ENCODE assay signal across 10 cellular contexts in genomic region chr14:97218336-97218712, GRCh38.
DNase-seq lines count a peak whose midpoint lies in the region; ATAC-seq and TF ChIP-seq lines count a peak whose summit lies in the region.
"Had no signal": no experiment of that assay in that cellular context is flagged by ENCODE, and none has a peak within 500 bp of the region (broad histone marks: within the 10 kb centered on the region; RNA-seq: fewer than 3 reads in every experiment).

No MANE protein-coding gene starts in this region.

- H3K23ac ChIP-seq in mesenchymal stem cell (ENCODE audit: low read length in 2 of 2) = no peak overlapping the region

- H2AFZ ChIP-seq in mesenchymal stem cell (ENCODE audit: low read depth, low read length) = no peak overlapping the region

- no peak overlapping the region for H4K8ac ChIP-seq in mesenchymal stem cell (ENCODE audit: low read length)

- WGBS in heart right ventricle, 2 donors = 2 to 5% methylated on average over 13 of the region's 13 CpGs
- WGBS in mesenchymal stem cell = 0% methylated on average over 1 of the region's 13 CpGs

- H3K27me3 Mint-ChIP-seq in mesothelial cell of epicardium (ENCODE audit: low read depth) = peaks cover 89% of the 10 kb centered on the region

- no peaks in the 10 kb centered on the region for H3K79me1 ChIP-seq in mesenchymal stem cell (replicated peaks; ENCODE audit: low read length, poor library complexity, severe bottlenecking)

- in situ Hi-C loops in astrocyte of the spinal cord (cut with HindIII; ENCODE audit: low sequenced_read_pairs) = no loop called here

- TF ChIP-seq CTCF in heart right ventricle (IDR thresholded peaks at IDR 0.05) (no peak), astrocyte of the spinal cord (IDR thresholded peaks at IDR 0.05; ENCODE audit: low read depth, low read length) (no peak), mesothelial cell of epicardium (IDR thresholded peaks at IDR 0.05; ENCODE audit: unreplicated experiment) (no peak), upper lobe of right lung (IDR thresholded peaks at IDR 0.05) (no peak)

- no peaks in the 10 kb centered on the region for H3K36me3 Mint-ChIP-seq in mesothelial cell of epicardium

- peaks cover 0 to 3% (median 0%) of the 10 kb centered on the region in 11 donors for H3K9me3 ChIP-seq in heart right ventricle
- no peaks in the 10 kb centered on the region for H3K9me3 ChIP-seq in upper lobe of right lung
- no peaks in the 10 kb centered on the region for H3K9me3 ChIP-seq in mesenchymal stem cell (ENCODE audit: control insufficient read depth, low read length)

- H4K91ac ChIP-seq in mesenchymal stem cell (ENCODE audit: low read length) = no peak overlapping the region

- H2BK5ac ChIP-seq in mesenchymal stem cell (ENCODE audit: low read depth, low read length, poor library complexity, severe bottlenecking) = no peak overlapping the region

- H2BK120ac ChIP-seq in mesenchymal stem cell (ENCODE audit: low read depth, low read length) = no peak overlapping the region

- no peak overlapping the region for H2BK12ac ChIP-seq in mesenchymal stem cell (ENCODE audit: low read length in 2 of 2)

- no peak overlapping the region for H3K18ac ChIP-seq in mesenchymal stem cell (ENCODE audit: low read depth in 1 of 2, low read length in 2 of 2)

- H3K9ac ChIP-seq in mesenchymal stem cell (ENCODE audit: low read length) = no peak overlapping the region

- H3K27ac ChIP-seq in heart right ventricle (no peak overlapping the region), upper lobe of right lung (no peak overlapping the region), mesenchymal stem cell (ENCODE audit: low read length, poor library complexity, severe bottlenecking) (no peak overlapping the region)
- H3K27ac ChIP-seq: C4-2B had no signal

- no peak overlapping the region for H2AK5ac ChIP-seq in mesenchymal stem cell (ENCODE audit: low read length, severe bottlenecking)

- DNase-seq in heart right ventricle (no peak), cardiac septum (ENCODE audit: low spot score) (no peak), astrocyte of the spinal cord (ENCODE audit: low read depth, low spot score) (no peak), mesothelial cell of epicardium (ENCODE audit: low spot score in 2 of 2, unreplicated experiment in 2 of 2) (no peak), upper lobe of right lung (no peak), mesenchymal stem cell (no peak), NAMALWA (ENCODE audit: low spot score) (no peak)
- DNase-seq: NCI-H2029 treated with DMSO at 0.1 percent for 48 hours had no signal

- no peak overlapping the region for H3K14ac ChIP-seq in mesenchymal stem cell (ENCODE audit: low read length in 2 of 2)

- no peaks in the 10 kb centered on the region for H3K9me3 Mint-ChIP-seq in mesothelial cell of epicardium

- no peak overlapping the region for H3K4ac ChIP-seq in mesenchymal stem cell (ENCODE audit: low read depth in 1 of 2, low read length in 2 of 2)

- no peak overlapping the region for H3K4me2 ChIP-seq in mesenchymal stem cell (ENCODE audit: low read length, poor library complexity, severe bottlenecking)

- H3K4me3 Mint-ChIP-seq in mesothelial cell of epicardium = peak overlapping the region; percentile 62

- intact Hi-C loops in heart right ventricle (cut with DNase I) (no loop called here), cardiac septum (cut with DNase I) (no loop called here), upper lobe of right lung (cut with DNase I) (no loop called here)

- H3K4me3 ChIP-seq in heart right ventricle = peak overlapping the region in 8 of 10 donors; percentile 12 to 50 (median 44)
- peak overlapping the region; percentile 29 for H3K4me3 ChIP-seq in astrocyte of the spinal cord (ENCODE audit: low read depth, low read length)
- peak overlapping the region; percentile 33 for H3K4me3 ChIP-seq in upper lobe of right lung
- H3K4me3 ChIP-seq in mesenchymal stem cell (ENCODE audit: insufficient read depth in 1 of 2, low read depth in 1 of 2, low read length in 2 of 2) = peak overlapping the region in 1 of 2 experiments; percentile 68

- H3K4me1 ChIP-seq in heart right ventricle (peaks cover 4 to 15% (median 10%) of the 10 kb centered on the region in 9 donors), upper lobe of right lung (peaks cover 3% of the 10 kb centered on the region), mesenchymal stem cell (ENCODE audit: control insufficient read depth, insufficient read depth, low read depth, low read length) (peaks cover 6% of the 10 kb centered on the region)

- no peak overlapping the region for H2BK15ac ChIP-seq in mesenchymal stem cell (ENCODE audit: low read depth, poor library complexity, severe bottlenecking)

- ATAC-seq in heart right ventricle = no peak
- ATAC-seq in upper lobe of right lung = no peak
- ATAC-seq in HG03378 (IDR thresholded peaks at IDR 0.05; ENCODE audit: unreplicated experiment) = no peak

- H3K27ac Mint-ChIP-seq in mesothelial cell of epicardium = no peak overlapping the region

- H3K4me1 Mint-ChIP-seq in mesothelial cell of epicardium = peaks cover 10% of the 10 kb centered on the region

- H3K27me3 ChIP-seq in heart right ventricle (peaks cover 0 to 62% (median 43%) of the 10 kb centered on the region in 7 donors), upper lobe of right lung (peaks cover 42% of the 10 kb centered on the region), mesenchymal stem cell (ENCODE audit: control insufficient read depth in 1 of 2, insufficient read depth in 1 of 2, low read length in 2 of 2) (peaks cover 13 to 51% of the 10 kb centered on the region in 2 experiments)

- H3K36me3 ChIP-seq in heart right ventricle = no peaks in the 10 kb centered on the region
- H3K36me3 ChIP-seq in upper lobe of right lung = no peaks in the 10 kb centered on the region
- H3K36me3 ChIP-seq in mesenchymal stem cell (ENCODE audit: control insufficient read depth in 1 of 2, insufficient read depth in 2 of 2, low read depth in 1 of 2, low read length in 2 of 2) = peaks cover 0 to 3% of the 10 kb centered on the region in 2 experiments
